In the genomic region with DNA sequence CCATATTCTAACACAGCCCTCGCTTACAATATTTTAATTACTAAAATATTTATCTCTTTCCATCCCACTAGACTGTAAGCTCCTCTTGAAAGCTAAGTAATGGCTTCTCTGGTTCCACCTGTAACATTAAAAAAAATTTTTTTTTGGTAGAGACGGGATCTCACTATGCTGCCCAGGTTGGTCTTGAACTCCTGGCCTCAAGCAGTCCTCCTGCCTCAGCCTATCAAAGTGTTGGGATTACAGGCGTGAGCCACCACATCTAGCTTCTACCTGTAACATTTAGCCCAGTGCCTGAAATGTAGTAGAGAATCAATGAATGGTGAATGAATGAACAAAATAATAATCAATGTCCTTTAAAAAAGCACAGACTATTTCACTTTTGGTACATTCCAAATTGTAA, we compare ENCODE assay signal across 27 cellular contexts.
"Had no signal": no experiment of that assay in that cellular context is flagged by ENCODE, and none has a peak within 500 bp of the region (broad histone marks: within the 10 kb centered on the region; RNA-seq: fewer than 3 reads in every experiment).

No MANE protein-coding gene starts in this region.

- H3K27ac ChIP-seq: brain microvascular endothelial cell, coronary artery, dorsolateral prefrontal cortex, epithelial cell of prostate, esophagus squamous epithelium, gastroesophageal sphincter, heart right ventricle had no signal

- H3K4me1 ChIP-seq: esophagus squamous epithelium, gastroesophageal sphincter, heart right ventricle had no signal

- H3K27me3 Mint-ChIP-seq: activated CD4-positive, alpha-beta memory T cell treated with anti-CD3 and anti-CD28 coated beads for 36 hours; activated CD8-positive, alpha-beta memory T cell treated with anti-CD3 and anti-CD28 coated beads, Interleukin-2, amount 10 ng/mL, durations not matched to agents 7 days and 5 days; activated naive CD8-positive, alpha-beta T cell; activated T-cell treated with anti-CD3 and anti-CD28 coated beads, Interleukin-2, amount 50 U/mL, for 24 hours; activated T-helper 17 cell treated with anti-CD3 and anti-CD28 coated beads, Interleukin-2, amount 50 U/mL, for 72 hours; central memory CD8-positive, alpha-beta T cell; dendritic cell treated with granulocyte-macrophage colony-stimulating factor and Interleukin-4, amounts not matched to agents 40 ng/mL and 50 ng/mL, for 4 days had no signal

- H3K27ac Mint-ChIP-seq: activated CD4-positive, alpha-beta memory T cell treated with anti-CD3 and anti-CD28 coated beads for 36 hours; activated CD8-positive, alpha-beta memory T cell treated with anti-CD3 and anti-CD28 coated beads, Interleukin-2, amount 10 ng/mL, durations not matched to agents 7 days and 5 days; activated CD8-positive, alpha-beta T cell treated with anti-CD3 and anti-CD28 coated beads, Interleukin-2, amount 10 ng/mL, durations not matched to agents 7 days and 5 days; activated naive CD8-positive, alpha-beta T cell; activated T-cell treated with anti-CD3 and anti-CD28 coated beads, Interleukin-2, amount 50 U/mL, for 24 hours; dendritic cell treated with granulocyte-macrophage colony-stimulating factor and Interleukin-4, amounts not matched to agents 40 ng/mL and 50 ng/mL, for 4 days had no signal

- H3K27me3 ChIP-seq: brain microvascular endothelial cell, dorsolateral prefrontal cortex, esophagus squamous epithelium, gastroesophageal sphincter, heart right ventricle had no signal

- DNase-seq: activated CD4-positive, alpha-beta memory T cell treated with anti-CD3 and anti-CD28 coated beads for 36 hours; activated CD4-positive, alpha-beta T cell treated with anti-CD3 and anti-CD28 coated beads for 1 hour; activated CD4-positive, alpha-beta T cell treated with anti-CD3 and anti-CD28 coated beads for 4 hours; activated CD8-positive, alpha-beta memory T cell treated with anti-CD3 and anti-CD28 coated beads, Interleukin-2, amount 10 ng/mL, durations not matched to agents 7 days and 5 days; activated CD8-positive, alpha-beta memory T cell treated with anti-CD3 and anti-CD28 coated beads, Interleukin-2, amount 50 U/mL, for 4 hours; activated CD8-positive, alpha-beta T cell treated with anti-CD3 and anti-CD28 coated beads, Interleukin-2, amount 10 ng/mL, durations not matched to agents 7 days and 5 days; activated effector memory CD4-positive, alpha-beta T cell treated with Interleukin-2 at 50 U/mL for 16 hours; activated gamma-delta T cell treated with Interleukin-2 at 50 U/mL for 16 hours; activated naive CD4-positive, alpha-beta T cell treated with anti-CD3 and anti-CD28 coated beads, Interleukin-2, amount 50 U/mL, for 16 hours; activated naive CD4-positive, alpha-beta T cell treated with Interleukin-2 at 50 U/mL for 16 hours; activated T-cell treated with anti-CD3 and anti-CD28 coated beads, Interleukin-2, amount 50 U/mL, for 24 hours; amniotic stem cell; anterior cingulate cortex; brain microvascular endothelial cell; dorsolateral prefrontal cortex; effector memory CD4-positive, alpha-beta T cell; esophagus squamous epithelium; foreskin melanocyte; heart right ventricle; T-helper 2 cell had no signal

- H3K4me3 Mint-ChIP-seq: activated CD4-positive, alpha-beta memory T cell treated with anti-CD3 and anti-CD28 coated beads for 36 hours; activated CD8-positive, alpha-beta memory T cell treated with anti-CD3 and anti-CD28 coated beads, Interleukin-2, amount 10 ng/mL, durations not matched to agents 7 days and 5 days; activated CD8-positive, alpha-beta T cell treated with anti-CD3 and anti-CD28 coated beads, Interleukin-2, amount 10 ng/mL, durations not matched to agents 7 days and 5 days; activated naive CD8-positive, alpha-beta T cell; activated T-cell treated with anti-CD3 and anti-CD28 coated beads, Interleukin-2, amount 50 U/mL, for 24 hours; activated T-helper 17 cell treated with anti-CD3 and anti-CD28 coated beads, Interleukin-2, amount 50 U/mL, for 72 hours; central memory CD8-positive, alpha-beta T cell; dendritic cell treated with granulocyte-macrophage colony-stimulating factor and Interleukin-4, amounts not matched to agents 40 ng/mL and 50 ng/mL, for 4 days had no signal

- ATAC-seq: activated CD8-positive, alpha-beta memory T cell treated with anti-CD3 and anti-CD28 coated beads, Interleukin-2, amount 10 ng/mL, durations not matched to agents 7 days and 5 days; activated CD8-positive, alpha-beta T cell treated with anti-CD3 and anti-CD28 coated beads, Interleukin-2, amount 10 ng/mL, durations not matched to agents 7 days and 5 days; activated T-helper 17 cell treated with anti-CD3 and anti-CD28 coated beads, Interleukin-2, amount 50 U/mL, for 72 hours; gastroesophageal sphincter; heart right ventricle had no signal

- H3K4me3 ChIP-seq: coronary artery, dorsolateral prefrontal cortex, esophagus squamous epithelium, gastroesophageal sphincter, heart right ventricle had no signal

- H3K9me3 Mint-ChIP-seq: central memory CD8-positive, alpha-beta T cell had no signal
